38 cellular contexts compared by ENCODE assay signal in the genomic region with DNA sequence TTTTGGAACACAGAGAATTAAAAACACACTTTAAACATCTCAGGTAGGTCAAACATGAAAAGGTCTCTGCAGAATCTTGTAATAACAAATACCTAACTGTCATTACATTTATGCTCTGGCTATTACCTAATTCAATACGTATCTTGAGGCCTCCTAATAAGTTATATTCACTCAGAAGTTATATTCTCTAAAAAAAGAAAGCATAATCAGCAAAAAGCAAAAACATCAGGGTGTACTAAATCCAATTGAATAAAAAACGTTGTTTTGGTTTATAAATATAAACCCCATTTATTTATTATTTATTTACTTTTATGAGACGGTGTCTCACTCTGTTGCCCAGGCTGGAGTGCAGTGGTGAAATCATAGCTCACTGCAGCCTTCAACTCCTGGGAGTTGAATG.
"Had no signal": no experiment of that assay in that cellular context is flagged by ENCODE, and none has a peak within 500 bp of the region (broad histone marks: within the 10 kb centered on the region; RNA-seq: fewer than 3 reads in every experiment).

No MANE protein-coding gene starts in this region.

- H3K4me3 ChIP-seq: ascending aorta, cardiac muscle cell had no signal

- H3K27me3 Mint-ChIP-seq: activated CD4-positive, alpha-beta memory T cell treated with anti-CD3 and anti-CD28 coated beads for 36 hours; activated CD4-positive, alpha-beta T cell treated with anti-CD3 and anti-CD28 coated beads for 36 hours; activated CD4-positive, alpha-beta T cell treated with anti-CD3 and anti-CD28 coated beads, Interleukin-2, amount 10 ng/mL, durations not matched to agents 24 days and 14 days; activated CD8-positive, alpha-beta T cell treated with anti-CD3 and anti-CD28 coated beads for 36 hours; activated naive CD8-positive, alpha-beta T cell treated with anti-CD3 and anti-CD28 coated beads, Interleukin-2, amount 10 ng/mL, durations not matched to agents 7 days and 5 days; activated naive CD8-positive, alpha-beta T cell treated with anti-CD3 and anti-CD28 coated beads, Interleukin-2, amount 50 U/mL, for 24 hours; activated T-helper 17 cell treated with anti-CD3 and anti-CD28 coated beads, Interleukin-2, amount 50 U/mL, for 72 hours; brain; central memory CD8-positive, alpha-beta T cell had no signal

- H3K27me3 ChIP-seq: ascending aorta, cardiac muscle cell had no signal

- H3K4me3 Mint-ChIP-seq: activated CD4-positive, alpha-beta memory T cell treated with anti-CD3 and anti-CD28 coated beads for 36 hours; activated CD4-positive, alpha-beta T cell treated with anti-CD3 and anti-CD28 coated beads for 36 hours; activated CD4-positive, alpha-beta T cell treated with anti-CD3 and anti-CD28 coated beads, Interleukin-2, amount 10 ng/mL, durations not matched to agents 24 days and 14 days; activated CD8-positive, alpha-beta T cell treated with anti-CD3 and anti-CD28 coated beads for 36 hours; activated naive CD4-positive, alpha-beta T cell treated with anti-CD3 and anti-CD28 coated beads for 36 hours; activated naive CD8-positive, alpha-beta T cell treated with anti-CD3 and anti-CD28 coated beads, Interleukin-2, amount 10 ng/mL, durations not matched to agents 7 days and 5 days; activated naive CD8-positive, alpha-beta T cell treated with anti-CD3 and anti-CD28 coated beads, Interleukin-2, amount 50 U/mL, for 24 hours; activated T-cell treated with anti-CD3 and anti-CD28 coated beads, Interleukin-2, amount 50 U/mL, for 4 hours; activated T-cell treated with anti-CD3 and anti-CD28 coated beads, Interleukin-2, amount 50 U/mL, for 72 hours; activated T-helper 1 cell treated with anti-CD3 and anti-CD28 coated beads, Interleukin-12 subunit alpha, Interleukin-12 subunit beta, Interleukin-2, Interleukin-4 antibody, amounts not matched to agents 30 ng/mL and 10 ng/mL and 1 ng/mL, durations not matched to agents 14 hours and 24 hours and 36 hours; activated T-helper 17 cell treated with anti-CD3 and anti-CD28 coated beads, Interleukin-2, amount 50 U/mL, for 72 hours; brain; central memory CD8-positive, alpha-beta T cell; T-helper 2 cell treated with Interferon-gamma antibody and Interleukin-4, amounts not matched to agents 5 μg/mL and 100 μg/mL, for 36 hours had no signal

- H3K9me3 Mint-ChIP-seq: activated CD4-positive, alpha-beta memory T cell treated with anti-CD3 and anti-CD28 coated beads for 36 hours; activated CD8-positive, alpha-beta T cell treated with anti-CD3 and anti-CD28 coated beads for 36 hours; activated naive CD4-positive, alpha-beta T cell treated with anti-CD3 and anti-CD28 coated beads for 36 hours; activated naive CD8-positive, alpha-beta T cell treated with anti-CD3 and anti-CD28 coated beads, Interleukin-2, amount 50 U/mL, for 24 hours; activated T-cell treated with anti-CD3 and anti-CD28 coated beads, Interleukin-2, amount 50 U/mL, for 4 hours; activated T-helper 1 cell treated with anti-CD3 and anti-CD28 coated beads, Interleukin-12 subunit alpha, Interleukin-12 subunit beta, Interleukin-2, Interleukin-4 antibody, amounts not matched to agents 30 ng/mL and 10 ng/mL and 1 ng/mL, durations not matched to agents 14 hours and 24 hours and 36 hours; activated T-helper 17 cell treated with anti-CD3 and anti-CD28 coated beads, Interleukin-2, amount 50 U/mL, for 72 hours; central memory CD8-positive, alpha-beta T cell; T-helper 2 cell treated with Interferon-gamma antibody and Interleukin-4, amounts not matched to agents 5 μg/mL and 100 μg/mL, for 36 hours had no signal

- H3K4me1 Mint-ChIP-seq: brain had no signal

- FAIRE-seq: bronchial epithelial cell, TTC549 had no signal

- H3K27ac ChIP-seq: ascending aorta, cardiac muscle cell, VCaP had no signal

- H3K4me1 ChIP-seq: ascending aorta had no signal

- ATAC-seq: activated CD4-positive, alpha-beta T cell treated with anti-CD3 and anti-CD28 coated beads for 36 hours; activated CD4-positive, CD25-positive, alpha-beta regulatory T cell treated with anti-CD3 and anti-CD28 coated beads, Interleukin-2, amount 50 U/mL, for 24 hours; activated CD8-positive, alpha-beta T cell treated with anti-CD3 and anti-CD28 coated beads for 36 hours; activated naive CD4-positive, alpha-beta T cell treated with anti-CD3 and anti-CD28 coated beads, Interleukin-2, amount 50 U/mL, for 72 hours; activated naive CD8-positive, alpha-beta T cell treated with anti-CD3 and anti-CD28 coated beads, Interleukin-2, amount 50 U/mL, for 24 hours; activated T-cell treated with anti-CD3 and anti-CD28 coated beads, Interleukin-2, amount 50 U/mL, for 4 hours; activated T-cell treated with anti-CD3 and anti-CD28 coated beads, Interleukin-2, amount 50 U/mL, for 72 hours; activated T-helper 17 cell treated with anti-CD3 and anti-CD28 coated beads, Interleukin-2, amount 50 U/mL, for 72 hours had no signal

- H3K9me3 ChIP-seq: ascending aorta had no signal

- DNase-seq: activated CD4-positive, alpha-beta memory T cell treated with anti-CD3 and anti-CD28 coated beads for 36 hours; activated CD4-positive, alpha-beta T cell treated with anti-CD3 and anti-CD28 coated beads for 1 hour; activated CD4-positive, alpha-beta T cell treated with anti-CD3 and anti-CD28 coated beads for 36 hours; activated CD4-positive, alpha-beta T cell treated with anti-CD3 and anti-CD28 coated beads, Interleukin-2, amount 10 ng/mL, durations not matched to agents 24 days and 14 days; activated CD4-positive, alpha-beta T cell treated with anti-CD3 and anti-CD28 coated beads, Interleukin-2, amount 50 U/mL, for 1 hour; activated CD4-positive, alpha-beta T cell treated with anti-CD3 and anti-CD28 coated beads, Interleukin-2, amount 50 U/mL, for 4 hours; activated CD4-positive, CD25-positive, alpha-beta regulatory T cell; activated CD8-positive, alpha-beta memory T cell treated with anti-CD3 and anti-CD28 coated beads, Interleukin-2, amount 50 U/mL, for 4 hours; activated CD8-positive, alpha-beta T cell treated with anti-CD3 and anti-CD28 coated beads for 36 hours; activated effector memory CD4-positive, alpha-beta T cell treated with anti-CD3 and anti-CD28 coated beads, Interleukin-2, amount 50 U/mL, for 16 hours; activated gamma-delta T cell treated with Interleukin-2 at 50 U/mL for 16 hours; activated naive CD4-positive, alpha-beta T cell; activated naive CD4-positive, alpha-beta T cell treated with anti-CD3 and anti-CD28 coated beads for 36 hours; activated naive CD4-positive, alpha-beta T cell treated with anti-CD3 and anti-CD28 coated beads, Interleukin-2, amount 50 U/mL, for 16 hours; activated naive CD8-positive, alpha-beta T cell treated with anti-CD3 and anti-CD28 coated beads, Interleukin-2, amount 10 ng/mL, durations not matched to agents 7 days and 5 days; activated naive CD8-positive, alpha-beta T cell treated with anti-CD3 and anti-CD28 coated beads, Interleukin-2, amount 50 U/mL, for 24 hours; activated T-cell treated with anti-CD3 and anti-CD28 coated beads for 4 hours; activated T-cell treated with anti-CD3 and anti-CD28 coated beads, Interleukin-2, amount 50 U/mL, for 1 hour; activated T-cell treated with anti-CD3 and anti-CD28 coated beads, Interleukin-2, amount 50 U/mL, for 4 hours; activated T-cell treated with anti-CD3 and anti-CD28 coated beads, Interleukin-2, amount 50 U/mL, for 72 hours; amygdala; anterior cingulate cortex; caudate nucleus; cerebellar nuclear complex; T-helper 2 cell; T-helper 9 cell had no signal

- H3K27ac Mint-ChIP-seq: activated CD4-positive, alpha-beta memory T cell treated with anti-CD3 and anti-CD28 coated beads for 36 hours; activated CD4-positive, alpha-beta T cell treated with anti-CD3 and anti-CD28 coated beads for 36 hours; activated CD4-positive, alpha-beta T cell treated with anti-CD3 and anti-CD28 coated beads, Interleukin-2, amount 10 ng/mL, durations not matched to agents 24 days and 14 days; activated CD8-positive, alpha-beta T cell treated with anti-CD3 and anti-CD28 coated beads for 36 hours; activated naive CD4-positive, alpha-beta T cell treated with anti-CD3 and anti-CD28 coated beads for 36 hours; activated naive CD4-positive, alpha-beta T cell treated with anti-CD3 and anti-CD28 coated beads, Interleukin-2, amount 50 U/mL, for 72 hours; activated naive CD8-positive, alpha-beta T cell treated with anti-CD3 and anti-CD28 coated beads, Interleukin-2, amount 10 ng/mL, durations not matched to agents 7 days and 5 days; activated naive CD8-positive, alpha-beta T cell treated with anti-CD3 and anti-CD28 coated beads, Interleukin-2, amount 50 U/mL, for 24 hours; activated T-cell treated with anti-CD3 and anti-CD28 coated beads, Interleukin-2, amount 50 U/mL, for 72 hours; activated T-helper 1 cell treated with anti-CD3 and anti-CD28 coated beads, Interleukin-12 subunit alpha, Interleukin-12 subunit beta, Interleukin-2, Interleukin-4 antibody, amounts not matched to agents 30 ng/mL and 10 ng/mL and 1 ng/mL, durations not matched to agents 14 hours and 24 hours and 36 hours; activated T-helper 17 cell treated with anti-CD3 and anti-CD28 coated beads, Interleukin-2, amount 50 U/mL, for 72 hours; brain; T-helper 2 cell treated with Interferon-gamma antibody and Interleukin-4, amounts not matched to agents 5 μg/mL and 100 μg/mL, for 36 hours had no signal
